In the genomic region with DNA sequence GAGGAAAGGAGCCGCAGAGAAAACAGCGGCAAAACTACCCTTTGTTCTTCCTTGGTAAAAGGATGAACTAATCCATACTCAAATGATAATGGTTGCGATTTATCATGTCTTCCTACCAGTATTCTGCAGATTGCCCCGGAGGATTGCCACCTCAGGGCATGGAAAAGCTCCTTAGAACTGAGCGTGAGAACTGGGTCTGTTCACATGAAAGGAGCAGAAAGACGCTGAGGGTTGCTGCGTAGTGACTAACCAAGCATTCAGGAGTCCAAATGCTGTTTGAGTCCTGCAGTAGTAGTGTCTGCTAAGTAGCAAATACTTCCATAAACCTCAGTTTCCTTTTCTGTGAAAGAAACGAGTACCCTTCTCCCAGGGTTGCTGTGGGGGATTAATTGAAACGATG, we compare ENCODE assay signal across 21 cellular contexts.
"Had no signal": no experiment of that assay in that cellular context is flagged by ENCODE, and none has a peak within 500 bp of the region (broad histone marks: within the 10 kb centered on the region; RNA-seq: fewer than 3 reads in every experiment).

No MANE protein-coding gene starts in this region.

- H3K27me3 ChIP-seq: colonic mucosa, sigmoid colon, stomach, thyroid gland had no signal

- H3K27ac ChIP-seq: colonic mucosa, epithelial cell of prostate, psoas muscle, sigmoid colon, stomach, thyroid gland had no signal

- H3K9me3 ChIP-seq: colonic mucosa, psoas muscle, sigmoid colon, stomach, thyroid gland had no signal

- H3K36me3 ChIP-seq: colonic mucosa, sigmoid colon, stomach, thyroid gland had no signal

- H3K4me3 ChIP-seq: colonic mucosa, lung, psoas muscle, sigmoid colon, stomach, thyroid gland had no signal

- H3K4me1 ChIP-seq: colonic mucosa, psoas muscle, thyroid gland had no signal

- DNase-seq: colonic mucosa; effector CD8-positive, alpha-beta T cell; endodermal cell; hypothalamus; kidney; mesenchymal stem cell; midbrain; naive thymus-derived CD4-positive, alpha-beta T cell; nucleus accumbens; posterior cingulate gyrus; psoas muscle; right cardiac atrium; sigmoid colon; stimulated activated CD4-positive, alpha-beta T cell treated with anti-CD3 and anti-CD28 coated beads, Interleukin-2, amount 100 ng/mL, for 24 hours; stimulated activated CD4-positive, alpha-beta T cell treated with anti-CD3 and anti-CD28 coated beads, Interleukin-4, amount 100 ng/mL, for 24 hours; stimulated activated naive CD4-positive, alpha-beta T cell treated with Interleukin-2 at 50 U/mL for 16 hours; stomach had no signal

- FAIRE-seq: frontal cortex, kidney had no signal
